Comparison of ENCODE assay signal across 1 cellular context in the genomic region with DNA sequence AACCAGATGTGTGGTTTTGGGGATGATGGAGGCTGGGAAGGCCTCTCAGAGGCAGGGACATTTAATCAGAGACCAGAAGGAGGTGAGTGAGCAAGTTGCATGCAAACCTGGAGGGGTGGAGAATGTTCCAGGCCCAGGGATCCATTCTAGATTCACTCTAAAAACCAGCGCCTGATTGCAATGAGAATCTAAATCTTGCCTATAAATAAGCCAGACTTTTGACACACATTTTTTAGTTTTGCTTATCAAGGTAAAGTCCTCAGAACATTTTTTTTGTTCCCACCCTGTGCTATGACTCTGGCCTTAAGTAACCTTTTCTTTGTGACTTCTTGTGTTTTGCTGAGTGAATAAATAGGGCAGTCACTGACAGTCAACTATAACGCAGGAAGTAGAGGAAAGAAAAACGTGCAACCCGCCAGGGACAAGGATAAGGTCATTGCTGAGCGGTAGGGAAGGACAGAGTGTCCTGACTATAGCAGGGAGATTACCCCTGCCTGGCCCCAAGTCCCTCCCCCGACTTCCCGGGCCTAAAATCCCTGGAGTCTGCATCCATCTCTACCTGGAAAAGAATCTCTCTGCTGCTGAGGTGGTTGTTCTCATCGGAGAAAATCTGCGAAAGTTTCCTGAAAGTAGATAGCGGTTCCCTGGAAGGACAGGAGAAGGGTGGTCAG.
TF ChIP-seq lines count a peak whose summit lies in the region.

No MANE protein-coding gene starts in this region.

TF ChIP-seq in SK-N-SH, 30 proteins besides CTCF, POLR2A, EP300 and RAD21 (continued from another document):
- TF ChIP-seq, protein P1, sequence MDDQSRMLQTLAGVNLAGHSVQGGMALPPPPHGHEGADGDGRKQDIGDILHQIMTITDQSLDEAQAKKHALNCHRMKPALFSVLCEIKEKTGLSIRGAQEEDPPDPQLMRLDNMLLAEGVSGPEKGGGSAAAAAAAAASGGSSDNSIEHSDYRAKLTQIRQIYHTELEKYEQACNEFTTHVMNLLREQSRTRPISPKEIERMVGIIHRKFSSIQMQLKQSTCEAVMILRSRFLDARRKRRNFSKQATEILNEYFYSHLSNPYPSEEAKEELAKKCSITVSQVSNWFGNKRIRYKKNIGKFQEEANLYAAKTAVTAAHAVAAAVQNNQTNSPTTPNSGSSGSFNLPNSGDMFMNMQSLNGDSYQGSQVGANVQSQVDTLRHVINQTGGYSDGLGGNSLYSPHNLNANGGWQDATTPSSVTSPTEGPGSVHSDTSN (IDR thresholded peaks at IDR 0.05), result no peak
- TF ChIP-seq TAF1 (IDR thresholded peaks at IDR 0.05; ENCODE audit: borderline replicate concordance, low read depth, low read length), result no peak
- no peak for TF ChIP-seq GABPA (IDR thresholded peaks at IDR 0.05; ENCODE audit: low read depth)
- no peak for TF ChIP-seq NFIC (IDR thresholded peaks at IDR 0.05; ENCODE audit: borderline replicate concordance)
